Comparison of ENCODE assay signal across 7 cellular contexts in the genomic region with DNA sequence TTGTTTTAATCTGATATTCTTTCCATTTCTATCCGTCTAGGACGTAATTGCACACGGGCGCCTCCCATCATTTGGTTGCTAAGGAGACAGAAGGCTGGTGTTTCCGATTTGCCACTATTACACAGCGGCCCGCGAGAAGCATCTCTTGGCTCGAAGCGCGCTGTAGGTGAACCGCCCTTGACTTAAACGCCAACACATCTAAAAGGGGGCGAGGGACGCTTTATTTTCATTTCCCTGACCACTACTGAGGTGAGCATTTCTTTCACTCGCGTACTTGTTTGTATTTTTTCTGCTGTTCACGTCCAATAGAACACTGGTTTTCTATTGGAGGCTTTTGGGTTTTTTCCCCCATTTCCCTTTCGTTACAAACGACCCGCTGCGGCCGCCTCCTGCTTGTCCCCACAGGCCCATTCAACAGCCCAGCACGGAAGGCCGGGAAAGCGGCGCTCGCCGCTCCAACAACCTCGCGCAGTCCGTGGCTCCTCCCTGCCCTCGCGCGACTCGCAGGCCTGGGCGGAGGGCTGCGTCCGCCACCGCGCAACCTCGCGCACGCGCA. TPM values are rescaled to one million over a fixed set of nuclear protein-coding genes. Genes with fewer than 3 reads are reported as not detected.
DNase-seq lines count a peak whose midpoint lies in the region; ATAC-seq and TF ChIP-seq lines count a peak whose summit lies in the region.

No MANE protein-coding gene starts in this region.

- H3K36me3 ChIP-seq in body of pancreas (replicated peaks in 1 of 2; ENCODE audit: insufficient read depth in 1 of 2, low read depth in 2 of 2), result no peaks in the 10 kb centered on the region
- no peaks in the 10 kb centered on the region for H3K36me3 ChIP-seq in iPS-20b (ENCODE audit: insufficient read depth, low read depth, low read length)

- intact Hi-C loops in body of pancreas (cut with DNase I), result no loop called here

- DNase-seq in NCI-H1436 (lab: John Stamatoyannopoulos, UW) (peak; percentile 78), T-helper 22 cell (ENCODE audit: low read depth) (peak; percentile 58), body of pancreas (peak; percentile 44 to 59 (median 53))

- H3K4me3 ChIP-seq in body of pancreas (peak overlapping the region in 1 of 2 donors; percentile 2), iPS-20b (ENCODE audit: low read length) (peak overlapping the region; percentile 87), skin epidermis (peak overlapping the region; percentile 37 to 90 (median 71))

- peak in 2 of 3 donors; percentile 71 to 79 for TF ChIP-seq POLR2A in body of pancreas (IDR thresholded peaks at IDR 0.05)

- H3K4me1 ChIP-seq in body of pancreas, result peaks cover 26% of the 10 kb centered on the region
- peaks cover 17% of the 10 kb centered on the region; the same call in 1 of the 2 replicates for H3K4me1 ChIP-seq in iPS-20b (ENCODE audit: insufficient read depth, low read length)

- H3K27ac ChIP-seq in body of pancreas, result peak overlapping the region; percentile 9 to 88 (median 77)
- no peak overlapping the region for H3K27ac ChIP-seq in iPS-20b (ENCODE audit: low read length)
- H3K27ac ChIP-seq in skin epidermis, result peak overlapping the region; percentile 25 to 95 (median 87)

- 0 to 1% methylated on average over 34 to 45 of the region's 45 CpGs for WGBS in body of pancreas, 2 donors

- H3K27me3 ChIP-seq in body of pancreas, result no peaks in the 10 kb centered on the region
- H3K27me3 ChIP-seq in iPS-20b (ENCODE audit: insufficient read depth, low read length), result no peaks in the 10 kb centered on the region

- H3K9ac ChIP-seq in iPS-20b (ENCODE audit: low read depth, low read length), result peak overlapping the region; percentile 79; the same call in 1 of the 2 replicates

- no peak for TF ChIP-seq CTCF in body of pancreas (IDR thresholded peaks at IDR 0.05)

- ATAC-seq in GM18502 (IDR thresholded peaks at IDR 0.05; ENCODE audit: poor library complexity, unreplicated experiment), result peak; percentile 61
- ATAC-seq in HG02623 (IDR thresholded peaks at IDR 0.05; ENCODE audit: unreplicated experiment), result peak; percentile 49
- peak; percentile 82 for ATAC-seq in body of pancreas

- no peaks in the 10 kb centered on the region for H3K9me3 ChIP-seq in body of pancreas
- H3K9me3 ChIP-seq in iPS-20b (ENCODE audit: insufficient read depth, low read depth, low read length), result no peaks in the 10 kb centered on the region

RNA-seq across cellular contexts. Expression of gene WRNIP1, which starts 0.5 kb away (rescaled TPM):
- 10 to 100 TPM; 61.0 to 62.0 TPM for total RNA-seq in body of pancreas

RNA-seq across cellular contexts. Expression of gene MYLK4, which starts 14.0 kb away (rescaled TPM):
- under 1 TPM; 0.26 to 0.33 TPM for total RNA-seq in body of pancreas
